8 cellular contexts compared by ENCODE assay signal in the genomic region with DNA sequence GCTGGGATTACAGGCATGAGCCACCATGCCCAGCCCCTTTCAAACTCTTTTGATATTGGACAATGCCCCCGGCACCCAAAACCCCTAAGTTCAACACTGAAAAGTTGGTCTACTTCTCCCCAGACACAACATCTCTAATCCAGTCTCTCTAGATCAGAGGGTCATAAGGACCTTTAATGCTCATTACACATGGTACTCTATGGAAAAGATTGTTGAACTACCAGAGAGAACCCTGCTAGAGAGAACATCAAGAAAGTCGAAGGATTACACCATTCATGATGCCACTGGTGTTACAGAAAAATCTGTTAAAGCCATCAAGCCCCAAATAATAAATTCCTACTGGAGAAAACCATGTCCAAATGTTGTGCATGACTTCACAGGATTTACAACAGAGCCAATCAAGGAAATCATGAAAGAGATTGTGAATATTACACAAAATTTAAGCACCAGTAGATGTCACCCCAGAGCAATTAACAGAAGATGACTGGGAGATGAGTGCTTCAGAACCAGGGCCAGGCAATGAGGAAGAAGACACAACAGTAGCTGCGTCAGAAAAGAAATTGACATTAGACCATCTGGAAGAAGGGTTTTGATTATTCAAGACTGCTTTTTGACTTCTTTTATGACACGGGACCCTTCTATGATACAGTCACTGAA. TPM values are rescaled to one million over a fixed set of nuclear protein-coding genes. Genes with fewer than 3 reads are reported as not detected.
DNase-seq lines count a peak whose midpoint lies in the region; ATAC-seq, FAIRE-seq and TF ChIP-seq lines count a peak whose summit lies in the region.

No MANE protein-coding gene starts in this region.

- FAIRE-seq in GM12892 (lab: Jason Lieb, UNC) (peak; percentile 96), K562 (lab: Jason Lieb, UNC) (peak; percentile 65)

- CTCF ChIA-PET in BJ (lab: Yijun Ruan, JAX) = interaction anchor here (0.6 to 4.3 kb wide), 30 partner anchors 9 to 312 kb away, joined by 3 to 46 read pairs (median 3); partner anchors contain the start of genes LSM11 and NIPAL4
- CTCF ChIA-PET in K562 (lab: Yijun Ruan, JAX; ENCODE audit: low intra/inter-chr PET ratio) = interaction anchor here (0.7 to 3.3 kb wide), 7 partner anchors 45 to 1198 kb away, joined by 3 to 23 read pairs (median 5); partner anchors contain the start of gene LSM11

- no TSS peak for BruUV-seq in K562 (replicated peaks; lab: Mats Ljungman, UMichigan)

- H3K4me1 Mint-ChIP-seq in stimulated activated naive CD8-positive, alpha-beta T cell treated with anti-CD3 and anti-CD28 coated beads, Interleukin-15, amount 100 ng/mL, for 72 hours = no peaks in the 10 kb centered on the region

- peaks cover 35% of the 10 kb centered on the region for H3K27me3 Mint-ChIP-seq in stimulated activated naive CD8-positive, alpha-beta T cell treated with anti-CD3 and anti-CD28 coated beads, Interleukin-15, amount 100 ng/mL, for 72 hours

- no peak for TF ChIP-seq EP300 in K562 (IDR thresholded peaks at IDR 0.05; ENCODE audit: low read length)

- no peaks in the 10 kb centered on the region for H3K36me3 ChIP-seq in BJ (ENCODE audit: control insufficient read depth, insufficient read depth, low read length)
- H3K36me3 ChIP-seq in K562 (ENCODE audit: control insufficient read depth, insufficient read depth, low read length) = no peaks in the 10 kb centered on the region

- no peaks in the 10 kb centered on the region for H3K9me3 ChIP-seq in K562 (replicated peaks; ENCODE audit: control insufficient read depth, insufficient read depth, low read depth, low read length)

- no peaks in the 10 kb centered on the region for H3K9me1 ChIP-seq in K562 (ENCODE audit: control insufficient read depth, insufficient read depth, low read length)

- no peak overlapping the region for H3K27ac ChIP-seq in K562 (ENCODE audit: extremely low read depth, low read depth, low read length)

- H3K4me1 ChIP-seq in K562 (replicated peaks in 1 of 2; ENCODE audit: control insufficient read depth in 2 of 2, insufficient read depth in 2 of 2, low read length in 2 of 2) = no peaks in the 10 kb centered on the region

- peak overlapping the region in 1 of 2 donors; percentile 86 for H3K27ac Mint-ChIP-seq in stimulated activated naive CD8-positive, alpha-beta T cell treated with anti-CD3 and anti-CD28 coated beads, Interleukin-15, amount 100 ng/mL, for 72 hours

- no peak overlapping the region for H3K4me3 ChIP-seq in BJ (ENCODE audit: low read depth, low read length)
- H3K4me3 ChIP-seq in K562 = no peak overlapping the region

- DNase-seq in BJ (ENCODE audit: low read depth) = peak; percentile 31
- DNase-seq in GM12892 (ENCODE audit: insufficient read length) = peak; percentile 30
- DNase-seq in NOMO-1 treated with DMSO at 0.1 percent for 48 hours (lab: John Stamatoyannopoulos, UW; ENCODE audit: unreplicated experiment) = peak; percentile 83
- DNase-seq in K562 (ENCODE audit: extremely low read depth in 1 of 4, low spot score in 3 of 4) = peak in 1 of 4 experiments; percentile 43
- peak; percentile 89 for DNase-seq in inferior parietal cortex (ENCODE audit: extremely low spot score)
- DNase-seq in stimulated activated naive CD8-positive, alpha-beta T cell treated with anti-CD3 and anti-CD28 coated beads, Interleukin-15, amount 100 ng/mL, for 72 hours = peak in 1 of 2 donors; percentile 10
- no peak for DNase-seq in activated CD8-positive, alpha-beta memory T cell treated with anti-CD3 and anti-CD28 coated beads for 24 hours

- ATAC-seq in HG03196 (IDR thresholded peaks at IDR 0.05; ENCODE audit: unreplicated experiment) (peak; percentile 53), K562 (peak; percentile 81)
- ATAC-seq in stimulated activated naive CD8-positive, alpha-beta T cell treated with anti-CD3 and anti-CD28 coated beads, Interleukin-15, amount 100 ng/mL, for 72 hours = peak; percentile 86

- peaks cover 0 to 4% of the 10 kb centered on the region in 2 donors for H3K9me3 Mint-ChIP-seq in stimulated activated naive CD8-positive, alpha-beta T cell treated with anti-CD3 and anti-CD28 coated beads, Interleukin-15, amount 100 ng/mL, for 72 hours

- TF ChIP-seq CTCF in BJ (IDR thresholded peaks at IDR 0.05; ENCODE audit: insufficient read depth, low read depth, low read length) (peak; percentile 49), K562 (IDR thresholded peaks at IDR 0.05 in 2 of 3, conservative IDR thresholded peaks at IDR 0.05 in 1 of 3; ENCODE audit: insufficient read depth in 2 of 3, low read depth in 1 of 3, low read length in 3 of 3) (peak; percentile 54 to 63 (median 55))

- WGBS in K562 (ENCODE audit: insufficient coverage, low coverage, missing lambda C conversion rate) = 0% methylated on average over 4 of the region's 4 CpGs

- POLR2A ChIA-PET in BJ (lab: Charles Lee) (no interaction called here), K562 (lab: Yijun Ruan, JAX) (no interaction called here)

- H3K27me3 ChIP-seq in BJ (ENCODE audit: control insufficient read depth, insufficient read depth, low read length) (no peaks in the 10 kb centered on the region), K562 (ENCODE audit: control insufficient read depth in 2 of 2, insufficient read depth in 2 of 2, low read length in 2 of 2) (no peaks in the 10 kb centered on the region)

- no peak overlapping the region for H3K9ac ChIP-seq in K562 (ENCODE audit: insufficient read depth in 1 of 2, low read depth in 2 of 2, low read length in 2 of 2)

- intact Hi-C loops in K562 (cut with micrococcal nuclease) = loop anchor here (1.0 to 5.0 kb wide), 3 partner anchors 45 to 311 kb away; partner anchors contain the start of gene LSM11

- TF ChIP-seq RAD21 in K562 (CRISPR knock-in tag; conservative IDR thresholded peaks at IDR 0.05 in 1 of 2, IDR thresholded peaks at IDR 0.05 in 1 of 2) = peak; percentile 75 to 77

- H2AFZ ChIP-seq in K562 (ENCODE audit: low read depth, low read length) = no peak overlapping the region

- no peak overlapping the region for H3K4me3 Mint-ChIP-seq in stimulated activated naive CD8-positive, alpha-beta T cell treated with anti-CD3 and anti-CD28 coated beads, Interleukin-15, amount 100 ng/mL, for 72 hours

- TF ChIP-seq POLR2A in GM12892 (IDR thresholded peaks at IDR 0.05; ENCODE audit: low read depth, low read length) (no peak), K562 (conservative IDR thresholded peaks at IDR 0.05) (no peak)

- no peaks in the 10 kb centered on the region for H4K20me1 ChIP-seq in K562 (replicated peaks; ENCODE audit: control insufficient read depth, insufficient read depth, low read length)

- H3K79me2 ChIP-seq in K562 (ENCODE audit: control insufficient read depth, insufficient read depth, low read length) = no peaks in the 10 kb centered on the region

- no peak overlapping the region for H3K4me2 ChIP-seq in K562 (ENCODE audit: insufficient read depth, low read length)

- in situ Hi-C loops in K562 (cut with MboI) = no loop called here

TF ChIP-seq in K562, 482 proteins besides CTCF, POLR2A, EP300 and RAD21 (continues in another document):
- no peak for TF ChIP-seq ZNF347 (CRISPR knock-in tag; IDR thresholded peaks at IDR 0.05; ENCODE audit: low read depth)
- TF ChIP-seq ATF3 (IDR thresholded peaks at IDR 0.05) = no peak
- TF ChIP-seq ATF3 (CRISPR knock-in tag; conservative IDR thresholded peaks at IDR 0.05) = no peak
- TF ChIP-seq, protein P1, sequence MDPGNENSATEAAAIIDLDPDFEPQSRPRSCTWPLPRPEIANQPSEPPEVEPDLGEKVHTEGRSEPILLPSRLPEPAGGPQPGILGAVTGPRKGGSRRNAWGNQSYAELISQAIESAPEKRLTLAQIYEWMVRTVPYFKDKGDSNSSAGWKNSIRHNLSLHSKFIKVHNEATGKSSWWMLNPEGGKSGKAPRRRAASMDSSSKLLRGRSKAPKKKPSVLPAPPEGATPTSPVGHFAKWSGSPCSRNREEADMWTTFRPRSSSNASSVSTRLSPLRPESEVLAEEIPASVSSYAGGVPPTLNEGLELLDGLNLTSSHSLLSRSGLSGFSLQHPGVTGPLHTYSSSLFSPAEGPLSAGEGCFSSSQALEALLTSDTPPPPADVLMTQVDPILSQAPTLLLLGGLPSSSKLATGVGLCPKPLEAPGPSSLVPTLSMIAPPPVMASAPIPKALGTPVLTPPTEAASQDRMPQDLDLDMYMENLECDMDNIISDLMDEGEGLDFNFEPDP (CRISPR knock-in tag; IDR thresholded peaks at IDR 0.05) = no peak
- no peak for TF ChIP-seq ZNF212 (CRISPR knock-in tag; IDR thresholded peaks at IDR 0.05)

RNA-seq across cellular contexts. Expression of gene NIPAL4, which starts 28.3 kb away (rescaled TPM):
- polyA plus RNA-seq in BJ (2011; rRNA removed) = 2.2 and 4.4 TPM in 2 replicates
- 2.5 and 3.2 TPM in 2 replicates for polyA minus RNA-seq in BJ (2011; rRNA and poly(A)+ RNA removed)
- polyA plus RNA-seq in GM12892 (2012; ENCODE audit: missing spikeins) = 0.40 TPM
- total RNA-seq in K562 (2011; cell fraction: chromatin; rRNA removed; ENCODE audit: low replicate concordance) = not detected in 2 replicates
- total RNA-seq in K562 (2011; cell fraction: nucleolus; rRNA removed) = not detected in 2 replicates
- total RNA-seq in K562 (2011; cell fraction: nucleoplasm; rRNA removed) = not detected in 2 replicates
- not detected in 2 replicates for total RNA-seq in K562 (2014; rRNA removed)
- total RNA-seq in K562 (2014; rRNA removed; fragmentation: Illumina TruSeq; extraction: Trizol) = not detected in 2 replicates
- total RNA-seq in K562 (2015; rRNA removed; fragmentation: Illumina TruSeq; extraction: Trizol) = not detected in 2 replicates
- not detected in 2 replicates for total RNA-seq in K562 (2021)
- polyA plus RNA-seq in K562 (2011; rRNA removed) = not detected in 2 replicates
- polyA plus RNA-seq in K562 (2011; cell fraction: cytosol; rRNA removed) = not detected in 2 replicates
- polyA plus RNA-seq in K562 (2011; cell fraction: nucleus; rRNA removed) = not detected in 2 replicates
- not detected in 2 replicates for polyA plus RNA-seq in K562 (2012)
- not detected in 2 replicates for polyA plus RNA-seq in K562 (2014; fragmentation: Illumina TruSeq; extraction: Trizol)
- not detected for polyA plus RNA-seq in K562 (2014; fragmentation: Nextera tagmentation; extraction: Ambion mirVana)
- not detected in 2 replicates for polyA plus RNA-seq in K562 (2014; rRNA removed)
- not detected in 2 replicates for polyA minus RNA-seq in K562 (2011; rRNA and poly(A)+ RNA removed)
- polyA minus RNA-seq in K562 (2011; cell fraction: cytosol; rRNA and poly(A)+ RNA removed) = not detected in 2 replicates
- polyA minus RNA-seq in K562 (2011; cell fraction: nucleus; rRNA and poly(A)+ RNA removed) = not detected in 2 replicates
